ENCODE assay signal across 29 cellular contexts in the genomic region with DNA sequence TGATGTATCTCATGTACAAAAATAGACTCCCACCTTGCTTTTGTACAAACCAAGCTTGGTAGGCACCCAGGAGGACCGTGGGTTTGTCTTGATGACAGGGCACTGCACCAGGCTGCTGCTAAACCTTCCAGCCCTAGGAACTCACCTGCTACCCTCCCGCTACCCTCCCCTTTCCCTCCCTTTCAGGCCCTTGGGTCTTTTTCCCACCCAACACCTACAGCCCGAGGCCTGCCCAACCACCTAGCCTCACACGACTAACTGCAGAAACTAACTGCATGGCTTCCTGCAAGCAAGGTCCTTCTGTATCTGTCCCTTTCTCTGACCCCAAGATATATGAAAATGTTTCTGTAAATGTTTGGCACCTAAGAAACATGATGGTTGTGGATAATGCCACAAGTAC. TPM values are rescaled to one million over a fixed set of nuclear protein-coding genes. Genes with fewer than 3 reads are reported as not detected.
DNase-seq lines count a peak whose midpoint lies in the region; ATAC-seq, FAIRE-seq and TF ChIP-seq lines count a peak whose summit lies in the region.
"Had no signal": no experiment of that assay in that cellular context is flagged by ENCODE, and none has a peak within 500 bp of the region (broad histone marks: within the 10 kb centered on the region; RNA-seq: fewer than 3 reads in every experiment).

No MANE protein-coding gene starts in this region.

- H4K20me1 ChIP-seq in HepG2 (ENCODE audit: insufficient read depth, low read length): no peaks in the 10 kb centered on the region

- in situ Hi-C loops in HepG2 (cut with HindIII; ENCODE audit: extremely low pct_ligation_motif_present, low pct_unique_long_range_greater_than_20kb): no loop called here

- ATAC-seq in HepG2: no peak
- no peak for ATAC-seq in right lobe of liver
- ATAC-seq in activated naive CD8-positive, alpha-beta T cell treated with anti-CD3 and anti-CD28 coated beads, Interleukin-2, amount 10 ng/mL, durations not matched to agents 7 days and 5 days (ENCODE audit: low read depth): no peak
- ATAC-seq in lower lobe of right lung: no peak
- ATAC-seq: left ventricle myocardium superior had no signal

- H3K36me3 ChIP-seq in HepG2 (replicated peaks in 1 of 2; ENCODE audit: control insufficient read depth in 1 of 2, insufficient read depth in 2 of 2, low read length in 2 of 2): peaks cover 41 to 81% of the 10 kb centered on the region in 2 experiments
- H3K36me3 ChIP-seq in right lobe of liver: peaks cover 14 to 89% (median 59%) of the 10 kb centered on the region in 4 donors
- H3K36me3 ChIP-seq in thymus (ENCODE audit: control insufficient read depth, insufficient read depth): peaks cover 54% of the 10 kb centered on the region
- H3K36me3 ChIP-seq in lower lobe of right lung: peaks cover 94% of the 10 kb centered on the region

- no peak for TF ChIP-seq CTCF in HepG2 (CRISPR knock-in tag; IDR thresholded peaks at IDR 0.05)
- no peak for TF ChIP-seq CTCF in right lobe of liver (IDR thresholded peaks at IDR 0.05)
- no peak for TF ChIP-seq CTCF in lower lobe of right lung (IDR thresholded peaks at IDR 0.05)

- H3K27ac Mint-ChIP-seq in T-helper 2 cell treated with Interferon-gamma antibody and Interleukin-4, amounts not matched to agents 5 μg/mL and 100 μg/mL, for 36 hours: peak overlapping the region; percentile 60
- peak overlapping the region; percentile 78 for H3K27ac Mint-ChIP-seq in activated naive CD8-positive, alpha-beta T cell treated with anti-CD3 and anti-CD28 coated beads, Interleukin-2, amount 10 ng/mL, durations not matched to agents 7 days and 5 days
- H3K27ac Mint-ChIP-seq: HFFc6 had no signal

- H3K27me3 Mint-ChIP-seq in T-helper 2 cell treated with Interferon-gamma antibody and Interleukin-4, amounts not matched to agents 5 μg/mL and 100 μg/mL, for 36 hours (ENCODE audit: low read depth): no peaks in the 10 kb centered on the region
- H3K27me3 Mint-ChIP-seq in activated naive CD8-positive, alpha-beta T cell treated with anti-CD3 and anti-CD28 coated beads, Interleukin-2, amount 10 ng/mL, durations not matched to agents 7 days and 5 days: no peaks in the 10 kb centered on the region

- H3K4me1 ChIP-seq in HepG2 (ENCODE audit: insufficient read depth, low read length) (no peaks in the 10 kb centered on the region), right lobe of liver (no peaks in the 10 kb centered on the region), thymus (ENCODE audit: control insufficient read depth, insufficient read depth, low read length) (peaks cover 23% of the 10 kb centered on the region), lower lobe of right lung (peaks cover 21% of the 10 kb centered on the region)

- no peaks in the 10 kb centered on the region for H3K9me3 Mint-ChIP-seq in T-helper 2 cell treated with Interferon-gamma antibody and Interleukin-4, amounts not matched to agents 5 μg/mL and 100 μg/mL, for 36 hours
- no peaks in the 10 kb centered on the region for H3K9me3 Mint-ChIP-seq in activated naive CD8-positive, alpha-beta T cell treated with anti-CD3 and anti-CD28 coated beads, Interleukin-2, amount 10 ng/mL, durations not matched to agents 7 days and 5 days
- H3K9me3 Mint-ChIP-seq: HFFc6, nephron had no signal

- H3K4me3 Mint-ChIP-seq in T-helper 2 cell treated with Interferon-gamma antibody and Interleukin-4, amounts not matched to agents 5 μg/mL and 100 μg/mL, for 36 hours: no peak overlapping the region
- no peak overlapping the region for H3K4me3 Mint-ChIP-seq in activated naive CD8-positive, alpha-beta T cell treated with anti-CD3 and anti-CD28 coated beads, Interleukin-2, amount 10 ng/mL, durations not matched to agents 7 days and 5 days
- H3K4me3 Mint-ChIP-seq: HFFc6, nephron had no signal

- 92% methylated on average over 4 of the region's 4 CpGs for WGBS in HepG2 (ENCODE audit: low lambda C conversion rate)
- 74% methylated on average over 4 of the region's 4 CpGs for WGBS in right lobe of liver (ENCODE audit: insufficient coverage, low coverage, low lambda C conversion rate, missing lambda C conversion rate)
- 89% methylated on average over 4 of the region's 4 CpGs for WGBS in thymus

- no peak overlapping the region for H2AFZ ChIP-seq in HepG2 (ENCODE audit: low read length)

- intact Hi-C loops in HepG2 (cut with micrococcal nuclease; ENCODE audit: unreplicated experiment) (no loop called here), right lobe of liver (cut with DNase I) (no loop called here), lower lobe of right lung (cut with DNase I) (no loop called here)

- no peaks in the 10 kb centered on the region for H3K9me3 ChIP-seq in HepG2 (ENCODE audit: low read length)
- H3K9me3 ChIP-seq in right lobe of liver: no peaks in the 10 kb centered on the region
- H3K9me3 ChIP-seq in thymus (ENCODE audit: control insufficient read depth): no peaks in the 10 kb centered on the region
- no peaks in the 10 kb centered on the region for H3K9me3 ChIP-seq in lower lobe of right lung
- H3K9me3 ChIP-seq: stomach, tibial artery had no signal

- no peaks in the 10 kb centered on the region for H3K79me2 ChIP-seq in HepG2 (ENCODE audit: insufficient read depth, low read length)

- no peak overlapping the region for H3K4me2 ChIP-seq in HepG2 (ENCODE audit: low read depth, low read length)

- TF ChIP-seq EP300 in HepG2 (IDR thresholded peaks at IDR 0.05; ENCODE audit: low read depth in 2 of 2, low read length in 2 of 2) (no peak), HepG2 (CRISPR knock-in tag; IDR thresholded peaks at IDR 0.05; ENCODE audit: borderline replicate concordance) (no peak)

- no peaks in the 10 kb centered on the region for H3K27me3 ChIP-seq in HepG2 (ENCODE audit: control insufficient read depth in 1 of 2, insufficient read depth in 2 of 2, low read length in 2 of 2)
- H3K27me3 ChIP-seq in right lobe of liver: no peaks in the 10 kb centered on the region
- no peaks in the 10 kb centered on the region for H3K27me3 ChIP-seq in thymus (ENCODE audit: control insufficient read depth, insufficient read depth)
- H3K27me3 ChIP-seq in lower lobe of right lung (ENCODE audit: low read depth): no peaks in the 10 kb centered on the region
- H3K27me3 ChIP-seq: brain microvascular endothelial cell, stomach, tibial artery had no signal

- H3K4me1 Mint-ChIP-seq in T-helper 2 cell treated with Interferon-gamma antibody and Interleukin-4, amounts not matched to agents 5 μg/mL and 100 μg/mL, for 36 hours (ENCODE audit: low read depth): peaks cover 56% of the 10 kb centered on the region
- H3K4me1 Mint-ChIP-seq in activated naive CD8-positive, alpha-beta T cell treated with anti-CD3 and anti-CD28 coated beads, Interleukin-2, amount 10 ng/mL, durations not matched to agents 7 days and 5 days: peaks cover 76% of the 10 kb centered on the region
- H3K4me1 Mint-ChIP-seq: nephron had no signal

- peaks cover 93% of the 10 kb centered on the region for H3K36me3 Mint-ChIP-seq in T-helper 2 cell treated with Interferon-gamma antibody and Interleukin-4, amounts not matched to agents 5 μg/mL and 100 μg/mL, for 36 hours (ENCODE audit: low read depth)
- peaks cover 72% of the 10 kb centered on the region for H3K36me3 Mint-ChIP-seq in activated naive CD8-positive, alpha-beta T cell treated with anti-CD3 and anti-CD28 coated beads, Interleukin-2, amount 10 ng/mL, durations not matched to agents 7 days and 5 days

- H3K9ac ChIP-seq in HepG2 (ENCODE audit: insufficient read depth, low read depth, low read length): no peak overlapping the region

- CTCF ChIA-PET in HepG2 (lab: Yijun Ruan, JAX; ENCODE audit: low intra/inter-chr PET ratio, low total read pairs): no interaction called here

- BruUV-seq in HepG2 (replicated peaks; lab: Mats Ljungman, UMichigan): no TSS peak

- TF ChIP-seq RAD21 in HepG2 (CRISPR knock-in tag; IDR thresholded peaks at IDR 0.05): no peak

- no peak overlapping the region for H3K4me3 ChIP-seq in HepG2 (replicated peaks in 1 of 3; ENCODE audit: insufficient read depth in 1 of 3, low read depth in 2 of 3, low read length in 3 of 3)
- no peak overlapping the region for H3K4me3 ChIP-seq in right lobe of liver
- no peak overlapping the region for H3K4me3 ChIP-seq in thymus (ENCODE audit: low read length)
- no peak overlapping the region for H3K4me3 ChIP-seq in lower lobe of right lung
- H3K4me3 ChIP-seq: SK-N-MC, stomach, tibial artery had no signal

- no peak for FAIRE-seq in HepG2 (lab: Jason Lieb, UNC)
- FAIRE-seq: GM12892 had no signal

- H3K27ac ChIP-seq in HepG2 (ENCODE audit: extremely low read length, insufficient read depth, low read length) (no peak overlapping the region), right lobe of liver (no peak overlapping the region), thymus (ENCODE audit: low read depth) (peak overlapping the region; percentile 54), lower lobe of right lung (no peak overlapping the region)
- H3K27ac ChIP-seq: brain microvascular endothelial cell, SK-N-MC, stomach, tibial artery had no signal

- POLR2A ChIA-PET in HepG2 (lab: Yijun Ruan, JAX): interaction anchor here (0.8 kb wide), 1 partner anchor 9 kb away, joined by 3 read pairs; no protein-coding TSS in a partner anchor
- POLR2A ChIA-PET in activated naive CD8-positive, alpha-beta T cell treated with anti-CD3 and anti-CD28 coated beads, Interleukin-2, amount 10 ng/mL, durations not matched to agents 7 days and 5 days (lab: Charles Lee): interaction anchor here (0.7 to 30.7 kb wide), 4 partner anchors 12 to 28 kb away, joined by 3 to 1053 read pairs (median 104); a partner anchor contains a TSS

- no peak for DNase-seq in T-helper 2 cell treated with Interferon-gamma antibody and Interleukin-4, amounts not matched to agents 5 μg/mL and 100 μg/mL, for 36 hours (ENCODE audit: low spot score)
- DNase-seq in T-helper 2 cell (no peak), HepG2 (ENCODE audit: low spot score) (no peak), right lobe of liver (no peak), lower lobe of right lung (no peak), glomerular visceral epithelial cell (ENCODE audit: extremely low spot score) (no peak)
- DNase-seq in activated naive CD8-positive, alpha-beta T cell treated with anti-CD3 and anti-CD28 coated beads, Interleukin-2, amount 10 ng/mL, durations not matched to agents 7 days and 5 days: no peak
- DNase-seq: 8988T, amniotic stem cell, brain microvascular endothelial cell, DMS 273 treated with DMSO at 0.1 percent for 48 hours, glutamatergic neuron, GOT3, HFFc6, islet precursor cell, Karpas-422, left ventricle myocardium superior, midbrain, MV-4-11, stomach, T1000, tibial artery had no signal

- TF ChIP-seq POLR2A in HepG2 (IDR thresholded peaks at IDR 0.05; ENCODE audit: insufficient read depth in 1 of 2, low read depth in 2 of 2, low read length in 2 of 2): no peak; a peak in 1 of 4 replicates
- no peak for TF ChIP-seq POLR2A in right lobe of liver (IDR thresholded peaks at IDR 0.05)

RNA-seq across cellular contexts. Expression of a gene that starts 11.1 kb away (rescaled TPM):
- total RNA-seq in HepG2 (2016; rRNA removed; fragmentation: Illumina TruSeq; extraction: Trizol): 1.5 and 2.5 TPM in 2 replicates
- 0.91 and 1.1 TPM in 2 replicates for total RNA-seq in HepG2 (2016; cell fraction: cytosol; rRNA removed; fragmentation: Illumina TruSeq; extraction: Trizol; ENCODE audit: low read depth)
- 2.2 and 2.4 TPM in 2 replicates for total RNA-seq in HepG2 (2016; cell fraction: insoluble cytoplasmic fraction; rRNA removed; fragmentation: Illumina TruSeq; extraction: Trizol)
- 2.7 and 3.5 TPM in 2 replicates for total RNA-seq in HepG2 (2016; cell fraction: membrane; rRNA removed; fragmentation: Illumina TruSeq; extraction: Trizol)
- total RNA-seq in HepG2 (2016; cell fraction: nucleus; rRNA removed; fragmentation: Illumina TruSeq; extraction: Trizol): 2.0 and 2.1 TPM in 2 replicates
- polyA plus RNA-seq in HepG2 (2011; rRNA removed): 5.9 and 6.9 TPM in 2 replicates
- 4.4 and 5.2 TPM in 2 replicates for polyA plus RNA-seq in HepG2 (2011; cell fraction: cytosol; rRNA removed)
- 20.6 and 21.3 TPM in 2 replicates for polyA plus RNA-seq in HepG2 (2011; cell fraction: nucleus; rRNA removed)
- polyA plus RNA-seq in HepG2 (2012): 4.0 and 4.5 TPM in 2 replicates
- polyA plus RNA-seq in HepG2 (2016; cell fraction: cytosol; fragmentation: Illumina TruSeq; extraction: Trizol; ENCODE audit: low read depth): 0.99 and 1.1 TPM in 2 replicates
- polyA plus RNA-seq in HepG2 (2016; cell fraction: insoluble cytoplasmic fraction; fragmentation: Illumina TruSeq; extraction: Trizol; ENCODE audit: low read depth): 2.0 and 2.3 TPM in 2 replicates
- 2.3 and 2.5 TPM in 2 replicates for polyA plus RNA-seq in HepG2 (2016; cell fraction: membrane; fragmentation: Illumina TruSeq; extraction: Trizol; ENCODE audit: low read depth)
- 3.6 and 4.3 TPM in 2 replicates for polyA plus RNA-seq in HepG2 (2016; cell fraction: nucleus; fragmentation: Illumina TruSeq; extraction: Trizol; ENCODE audit: insufficient read depth, low read depth)
- 8.9 and 14.9 TPM in 2 replicates for polyA minus RNA-seq in HepG2 (2011; rRNA and poly(A)+ RNA removed; ENCODE audit: low replicate concordance)
- polyA minus RNA-seq in HepG2 (2011; cell fraction: cytosol; rRNA and poly(A)+ RNA removed): 1.5 and 1.9 TPM in 2 replicates
- 2.7 and 3.7 TPM in 2 replicates for polyA minus RNA-seq in HepG2 (2011; cell fraction: nucleus; rRNA and poly(A)+ RNA removed)
- 1 to 10 TPM; 2.8 to 7.1 (median 4.5) TPM for total RNA-seq in right lobe of liver
- total RNA-seq in activated naive CD8-positive, alpha-beta T cell treated with anti-CD3 and anti-CD28 coated beads, Interleukin-2, amount 10 ng/mL, durations not matched to agents 7 days and 5 days: 100 to 1,000 TPM; 101 to 105 TPM
- 65.0 TPM for polyA plus RNA-seq in thymus
- 53.4 TPM for total RNA-seq in lower lobe of right lung

RNA-seq across cellular contexts. Expression of a gene that starts 17.7 kb away (rescaled TPM):
- total RNA-seq in HepG2 (2016; rRNA removed; fragmentation: Illumina TruSeq; extraction: Trizol): 45.5 and 49.1 TPM in 2 replicates
- 9.3 and 10.4 TPM in 2 replicates for total RNA-seq in HepG2 (2016; cell fraction: cytosol; rRNA removed; fragmentation: Illumina TruSeq; extraction: Trizol; ENCODE audit: low read depth)
- 46.7 and 47.5 TPM in 2 replicates for total RNA-seq in HepG2 (2016; cell fraction: insoluble cytoplasmic fraction; rRNA removed; fragmentation: Illumina TruSeq; extraction: Trizol)
- 18.1 and 19.8 TPM in 2 replicates for total RNA-seq in HepG2 (2016; cell fraction: membrane; rRNA removed; fragmentation: Illumina TruSeq; extraction: Trizol)
- 19.0 and 20.5 TPM in 2 replicates for total RNA-seq in HepG2 (2016; cell fraction: nucleus; rRNA removed; fragmentation: Illumina TruSeq; extraction: Trizol)
- polyA plus RNA-seq in HepG2 (2011; rRNA removed): 108 and 123 TPM in 2 replicates
- 139 and 201 TPM in 2 replicates for polyA plus RNA-seq in HepG2 (2011; cell fraction: cytosol; rRNA removed)
- 105 and 112 TPM in 2 replicates for polyA plus RNA-seq in HepG2 (2011; cell fraction: nucleus; rRNA removed)
- 63.2 and 85.2 TPM in 2 replicates for polyA plus RNA-seq in HepG2 (2012)
- polyA plus RNA-seq in HepG2 (2016; cell fraction: cytosol; fragmentation: Illumina TruSeq; extraction: Trizol; ENCODE audit: low read depth): 10.6 and 11.3 TPM in 2 replicates
- 55.3 and 58.3 TPM in 2 replicates for polyA plus RNA-seq in HepG2 (2016; cell fraction: insoluble cytoplasmic fraction; fragmentation: Illumina TruSeq; extraction: Trizol; ENCODE audit: low read depth)
- 16.1 and 16.9 TPM in 2 replicates for polyA plus RNA-seq in HepG2 (2016; cell fraction: membrane; fragmentation: Illumina TruSeq; extraction: Trizol; ENCODE audit: low read depth)
- 37.2 and 39.4 TPM in 2 replicates for polyA plus RNA-seq in HepG2 (2016; cell fraction: nucleus; fragmentation: Illumina TruSeq; extraction: Trizol; ENCODE audit: insufficient read depth, low read depth)
- 46.6 and 135 TPM in 2 replicates for polyA minus RNA-seq in HepG2 (2011; rRNA and poly(A)+ RNA removed; ENCODE audit: low replicate concordance)
- 84.6 and 87.5 TPM in 2 replicates for polyA minus RNA-seq in HepG2 (2011; cell fraction: cytosol; rRNA and poly(A)+ RNA removed)
- 18.5 and 25.0 TPM in 2 replicates for polyA minus RNA-seq in HepG2 (2011; cell fraction: nucleus; rRNA and poly(A)+ RNA removed)
- 10 to 100 TPM; 12.9 to 34.4 (median 23.7) TPM for total RNA-seq in right lobe of liver
- 100 to 1,000 TPM; 118 to 122 TPM for total RNA-seq in activated naive CD8-positive, alpha-beta T cell treated with anti-CD3 and anti-CD28 coated beads, Interleukin-2, amount 10 ng/mL, durations not matched to agents 7 days and 5 days
- polyA plus RNA-seq in thymus: 62.6 TPM
- 62.2 TPM for total RNA-seq in lower lobe of right lung

RNA-seq across cellular contexts. Expression of a gene that starts 21.8 kb away (rescaled TPM):
- 59.5 and 62.0 TPM in 2 replicates for total RNA-seq in HepG2 (2016; rRNA removed; fragmentation: Illumina TruSeq; extraction: Trizol)
- total RNA-seq in HepG2 (2016; cell fraction: cytosol; rRNA removed; fragmentation: Illumina TruSeq; extraction: Trizol; ENCODE audit: low read depth): 6.3 and 6.7 TPM in 2 replicates
- total RNA-seq in HepG2 (2016; cell fraction: insoluble cytoplasmic fraction; rRNA removed; fragmentation: Illumina TruSeq; extraction: Trizol): 58.9 and 60.5 TPM in 2 replicates
- total RNA-seq in HepG2 (2016; cell fraction: membrane; rRNA removed; fragmentation: Illumina TruSeq; extraction: Trizol): 27.7 and 28.8 TPM in 2 replicates
- total RNA-seq in HepG2 (2016; cell fraction: nucleus; rRNA removed; fragmentation: Illumina TruSeq; extraction: Trizol): 32.4 and 32.6 TPM in 2 replicates
- 39.1 and 41.9 TPM in 2 replicates for polyA plus RNA-seq in HepG2 (2011; rRNA removed)
- 23.5 and 37.7 TPM in 2 replicates for polyA plus RNA-seq in HepG2 (2011; cell fraction: cytosol; rRNA removed)
- 10.7 and 14.5 TPM in 2 replicates for polyA plus RNA-seq in HepG2 (2011; cell fraction: nucleus; rRNA removed)
- polyA plus RNA-seq in HepG2 (2012): 48.3 and 52.2 TPM in 2 replicates
- 3.6 and 4.2 TPM in 2 replicates for polyA plus RNA-seq in HepG2 (2016; cell fraction: cytosol; fragmentation: Illumina TruSeq; extraction: Trizol; ENCODE audit: low read depth)
- 60.6 and 66.1 TPM in 2 replicates for polyA plus RNA-seq in HepG2 (2016; cell fraction: insoluble cytoplasmic fraction; fragmentation: Illumina TruSeq; extraction: Trizol; ENCODE audit: low read depth)
- 13.9 and 15.0 TPM in 2 replicates for polyA plus RNA-seq in HepG2 (2016; cell fraction: membrane; fragmentation: Illumina TruSeq; extraction: Trizol; ENCODE audit: low read depth)
- 38.8 and 40.8 TPM in 2 replicates for polyA plus RNA-seq in HepG2 (2016; cell fraction: nucleus; fragmentation: Illumina TruSeq; extraction: Trizol; ENCODE audit: insufficient read depth, low read depth)
- 52.7 and 77.7 TPM in 2 replicates for polyA minus RNA-seq in HepG2 (2011; rRNA and poly(A)+ RNA removed; ENCODE audit: low replicate concordance)
- 29.3 and 33.9 TPM in 2 replicates for polyA minus RNA-seq in HepG2 (2011; cell fraction: cytosol; rRNA and poly(A)+ RNA removed)
- 28.7 and 33.2 TPM in 2 replicates for polyA minus RNA-seq in HepG2 (2011; cell fraction: nucleus; rRNA and poly(A)+ RNA removed)
- total RNA-seq in right lobe of liver: 10 to 100 TPM; 14.1 to 25.2 (median 20.7) TPM
- 100 to 1,000 TPM; 134 to 140 TPM for total RNA-seq in activated naive CD8-positive, alpha-beta T cell treated with anti-CD3 and anti-CD28 coated beads, Interleukin-2, amount 10 ng/mL, durations not matched to agents 7 days and 5 days
- polyA plus RNA-seq in thymus: 47.4 TPM
- total RNA-seq in lower lobe of right lung: 60.2 TPM

RNA-seq across cellular contexts. Expression of a gene that starts 31.0 kb away (rescaled TPM):
- total RNA-seq in HepG2 (2016; rRNA removed; fragmentation: Illumina TruSeq; extraction: Trizol) (91.7 and 126 TPM in 2 replicates), right lobe of liver (100 to 1,000 TPM in 4 of 6 experiments, 10 to 100 TPM in 2; 75.1 to 320 (median 178) TPM), lower lobe of right lung (9.5 TPM)
- 33.8 and 34.0 TPM in 2 replicates for total RNA-seq in HepG2 (2016; cell fraction: cytosol; rRNA removed; fragmentation: Illumina TruSeq; extraction: Trizol; ENCODE audit: low read depth)
- 89.0 and 132 TPM in 2 replicates for total RNA-seq in HepG2 (2016; cell fraction: insoluble cytoplasmic fraction; rRNA removed; fragmentation: Illumina TruSeq; extraction: Trizol)
- total RNA-seq in HepG2 (2016; cell fraction: membrane; rRNA removed; fragmentation: Illumina TruSeq; extraction: Trizol): 68.4 and 70.3 TPM in 2 replicates
- 155 and 170 TPM in 2 replicates for total RNA-seq in HepG2 (2016; cell fraction: nucleus; rRNA removed; fragmentation: Illumina TruSeq; extraction: Trizol)
- polyA plus RNA-seq in HepG2 (2011; rRNA removed) (70.0 and 102 TPM in 2 replicates), thymus (18.9 TPM)
- polyA plus RNA-seq in HepG2 (2011; cell fraction: cytosol; rRNA removed): 57.2 and 86.0 TPM in 2 replicates
- polyA plus RNA-seq in HepG2 (2011; cell fraction: nucleus; rRNA removed): 489 and 498 TPM in 2 replicates
- 41.5 and 43.2 TPM in 2 replicates for polyA plus RNA-seq in HepG2 (2012)
- 21.7 and 24.0 TPM in 2 replicates for polyA plus RNA-seq in HepG2 (2016; cell fraction: cytosol; fragmentation: Illumina TruSeq; extraction: Trizol; ENCODE audit: low read depth)
- polyA plus RNA-seq in HepG2 (2016; cell fraction: insoluble cytoplasmic fraction; fragmentation: Illumina TruSeq; extraction: Trizol; ENCODE audit: low read depth): 64.0 and 68.6 TPM in 2 replicates
- 44.9 and 46.0 TPM in 2 replicates for polyA plus RNA-seq in HepG2 (2016; cell fraction: membrane; fragmentation: Illumina TruSeq; extraction: Trizol; ENCODE audit: low read depth)
- 216 and 226 TPM in 2 replicates for polyA plus RNA-seq in HepG2 (2016; cell fraction: nucleus; fragmentation: Illumina TruSeq; extraction: Trizol; ENCODE audit: insufficient read depth, low read depth)
- 13.9 and 184 TPM in 2 replicates for polyA minus RNA-seq in HepG2 (2011; rRNA and poly(A)+ RNA removed; ENCODE audit: low replicate concordance)
- 18.4 and 23.4 TPM in 2 replicates for polyA minus RNA-seq in HepG2 (2011; cell fraction: cytosol; rRNA and poly(A)+ RNA removed)
- polyA minus RNA-seq in HepG2 (2011; cell fraction: nucleus; rRNA and poly(A)+ RNA removed): 164 and 185 TPM in 2 replicates
- total RNA-seq in activated naive CD8-positive, alpha-beta T cell treated with anti-CD3 and anti-CD28 coated beads, Interleukin-2, amount 10 ng/mL, durations not matched to agents 7 days and 5 days: 10 to 100 TPM; 26.2 to 31.2 TPM

RNA-seq across cellular contexts. Expression of a gene that starts 31.2 kb away (rescaled TPM):
- total RNA-seq in HepG2 (2016; rRNA removed; fragmentation: Illumina TruSeq; extraction: Trizol) (not detected in 2 replicates), right lobe of liver (under 1 TPM in 4 of 6 experiments, not detected in 2; 0.12 to 0.59 (median 0.24) TPM), lower lobe of right lung (1.0 TPM)
- total RNA-seq in HepG2 (2016; cell fraction: cytosol; rRNA removed; fragmentation: Illumina TruSeq; extraction: Trizol; ENCODE audit: low read depth): not detected in 2 replicates
- total RNA-seq in HepG2 (2016; cell fraction: insoluble cytoplasmic fraction; rRNA removed; fragmentation: Illumina TruSeq; extraction: Trizol): not detected in 2 replicates
- total RNA-seq in HepG2 (2016; cell fraction: membrane; rRNA removed; fragmentation: Illumina TruSeq; extraction: Trizol): not detected in 2 replicates
- not detected in 2 replicates for total RNA-seq in HepG2 (2016; cell fraction: nucleus; rRNA removed; fragmentation: Illumina TruSeq; extraction: Trizol)
- polyA plus RNA-seq in HepG2 (2011; rRNA removed) (0.08 TPM in 1 of 2 replicates, not detected in the other), thymus (0.59 TPM)
- polyA plus RNA-seq in HepG2 (2011; cell fraction: cytosol; rRNA removed): 0.01 TPM in 2 replicates
- 0.88 and 0.95 TPM in 2 replicates for polyA plus RNA-seq in HepG2 (2011; cell fraction: nucleus; rRNA removed)
- polyA plus RNA-seq in HepG2 (2012): 0.31 TPM in 1 of 2 replicates, not detected in the other
- polyA plus RNA-seq in HepG2 (2016; cell fraction: cytosol; fragmentation: Illumina TruSeq; extraction: Trizol; ENCODE audit: low read depth): not detected in 2 replicates
- not detected in 2 replicates for polyA plus RNA-seq in HepG2 (2016; cell fraction: insoluble cytoplasmic fraction; fragmentation: Illumina TruSeq; extraction: Trizol; ENCODE audit: low read depth)
- not detected in 2 replicates for polyA plus RNA-seq in HepG2 (2016; cell fraction: membrane; fragmentation: Illumina TruSeq; extraction: Trizol; ENCODE audit: low read depth)
- polyA plus RNA-seq in HepG2 (2016; cell fraction: nucleus; fragmentation: Illumina TruSeq; extraction: Trizol; ENCODE audit: insufficient read depth, low read depth): not detected in 2 replicates
- polyA minus RNA-seq in HepG2 (2011; rRNA and poly(A)+ RNA removed; ENCODE audit: low replicate concordance): 0.14 TPM in 1 of 2 replicates, not detected in the other
- polyA minus RNA-seq in HepG2 (2011; cell fraction: cytosol; rRNA and poly(A)+ RNA removed): not detected in 2 replicates
- 0.25 and 0.26 TPM in 2 replicates for polyA minus RNA-seq in HepG2 (2011; cell fraction: nucleus; rRNA and poly(A)+ RNA removed)
- total RNA-seq in activated naive CD8-positive, alpha-beta T cell treated with anti-CD3 and anti-CD28 coated beads, Interleukin-2, amount 10 ng/mL, durations not matched to agents 7 days and 5 days: 1 to 10 TPM; 1.6 to 2.0 TPM
- total RNA-seq: HFFc6, NCI-H460, osteoblast, skeletal muscle tissue, stomach had no signal
